21 cellular contexts compared by ENCODE assay signal in the genomic region with DNA sequence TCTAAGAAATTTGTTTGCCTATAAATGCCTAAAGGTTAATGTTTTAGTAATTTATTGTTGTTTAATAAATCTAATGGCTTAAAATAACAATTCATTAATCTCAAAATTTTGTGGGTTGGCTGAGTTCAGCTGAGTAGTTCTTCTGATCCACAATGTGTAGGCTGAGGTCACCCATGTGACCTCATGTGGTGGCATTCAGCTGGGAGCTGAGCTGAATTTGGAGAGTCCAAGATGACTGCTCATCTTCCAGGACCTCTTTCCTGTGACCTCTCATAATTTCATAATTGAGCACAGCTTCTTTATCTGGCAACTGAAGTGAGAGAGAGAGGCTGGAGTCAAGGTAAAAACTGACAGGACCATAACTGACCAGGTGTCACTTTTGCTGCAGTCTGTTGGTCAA.
"Had no signal": no experiment of that assay in that cellular context is flagged by ENCODE, and none has a peak within 500 bp of the region (broad histone marks: within the 10 kb centered on the region; RNA-seq: fewer than 3 reads in every experiment).

No MANE protein-coding gene starts in this region.

- H3K4me1 ChIP-seq: esophagus squamous epithelium, pancreas, transverse colon had no signal

- H3K27ac ChIP-seq: epithelial cell of prostate, esophagus squamous epithelium, pancreas, spleen, stomach, thoracic aorta, transverse colon had no signal

- H3K27me3 ChIP-seq: esophagus squamous epithelium, pancreas, spleen, stomach, transverse colon had no signal

- FAIRE-seq: colon, islet of Langerhans, pancreas had no signal

- H3K36me3 ChIP-seq: esophagus squamous epithelium, pancreas, spleen, stomach, thoracic aorta, transverse colon had no signal

- H3K9me3 ChIP-seq: esophagus squamous epithelium, pancreas, spleen, stomach, thoracic aorta, transverse colon had no signal

- ATAC-seq: effector memory CD8-positive, alpha-beta T cell; pancreas; right cardiac atrium had no signal

- DNase-seq: effector memory CD8-positive, alpha-beta T cell; esophagus squamous epithelium; foreskin melanocyte; head of caudate nucleus; hippocampal formation; kidney glomerular epithelial cell; mesendoderm; naive B cell; occipital lobe; pancreas; right cardiac atrium; spleen; stimulated activated CD4-positive, alpha-beta T cell treated with anti-CD3 and anti-CD28 coated beads, Interleukin-2, amount 100 ng/mL, for 24 hours; stimulated activated naive CD4-positive, alpha-beta T cell; stomach; substantia nigra; transverse colon had no signal

- H3K4me3 ChIP-seq: esophagus squamous epithelium, pancreas, spleen, stomach, thoracic aorta, transverse colon had no signal
